ENCODE assay signal across 8 cellular contexts in the genomic region with DNA sequence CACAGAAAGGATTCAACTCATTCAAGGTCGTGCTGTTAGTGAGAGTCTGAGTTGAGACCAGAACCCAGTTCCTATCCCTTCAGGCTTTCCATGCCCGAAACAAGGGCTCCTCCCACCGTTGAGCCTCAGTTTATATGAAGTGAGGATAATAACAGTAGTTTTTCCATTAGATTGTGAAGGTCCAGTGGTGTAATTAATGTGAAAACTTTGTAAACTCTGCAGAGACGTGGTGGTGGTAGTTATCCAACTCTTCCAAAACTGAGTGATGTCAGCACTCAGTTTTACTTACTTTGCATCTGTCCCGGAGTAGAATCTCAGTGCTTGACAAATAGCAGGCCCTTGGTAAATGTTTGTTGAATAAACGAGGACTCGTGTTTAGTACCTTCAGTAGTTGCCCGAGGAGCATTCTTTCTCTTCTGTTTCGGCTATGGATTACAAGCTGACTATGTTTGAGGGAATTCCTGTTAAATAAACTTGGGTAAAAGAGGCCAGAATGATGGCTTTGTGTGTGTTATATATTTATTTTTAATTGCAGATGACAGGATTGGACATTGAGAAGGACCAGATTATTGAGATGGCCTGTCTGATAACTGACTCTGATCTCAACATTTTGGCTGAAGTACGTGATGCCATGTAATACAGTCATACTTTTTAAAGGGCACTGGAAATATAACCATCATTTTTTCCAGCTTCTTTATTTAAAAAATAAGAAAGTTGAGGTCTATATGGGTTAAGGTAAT. TPM values are rescaled to one million over a fixed set of nuclear protein-coding genes. Genes with fewer than 3 reads are reported as not detected.
DNase-seq lines count a peak whose midpoint lies in the region; ATAC-seq and TF ChIP-seq lines count a peak whose summit lies in the region.

No MANE protein-coding gene starts in this region.

- H3K4me3 Mint-ChIP-seq in GM23338, result peak overlapping the region; percentile 99

- H3K4me3 ChIP-seq in GM23338 (peak overlapping the region; percentile 72), SJSA1 (peak overlapping the region; percentile 90), neutrophil (ENCODE audit: low read depth in 1 of 2, low read length in 1 of 2) (peak overlapping the region; percentile 70 to 73)

- peaks cover 60% of the 10 kb centered on the region for H3K79me2 ChIP-seq in GM23338 (replicated peaks; ENCODE audit: insufficient read depth)

- H3K36me3 ChIP-seq in GM23338 (ENCODE audit: insufficient read depth), result no peaks in the 10 kb centered on the region; the same call in 1 of the 2 replicates
- peaks cover 22% of the 10 kb centered on the region for H3K36me3 ChIP-seq in SJSA1
- H3K36me3 ChIP-seq in neutrophil, result no peaks in the 10 kb centered on the region

- no peaks in the 10 kb centered on the region for H3K9me3 ChIP-seq in SJSA1 (replicated peaks)
- no peaks in the 10 kb centered on the region for H3K9me3 ChIP-seq in neutrophil

- H3K27me3 ChIP-seq in GM23338 (ENCODE audit: insufficient read depth), result no peaks in the 10 kb centered on the region
- H3K27me3 ChIP-seq in SJSA1 (replicated peaks), result no peaks in the 10 kb centered on the region
- no peaks in the 10 kb centered on the region for H3K27me3 ChIP-seq in neutrophil

- 0 out of 4 replicates have a peak, but pooled peaks of 1 of the 2 experiments have one; percentile 15 for TF ChIP-seq CTCF in GM23338 (conservative IDR thresholded peaks at IDR 0.05; ENCODE audit: low read depth in 2 of 2)
- no peak for TF ChIP-seq CTCF in neutrophil (IDR thresholded peaks at IDR 0.05)

- peaks cover 5% of the 10 kb centered on the region; the same call in 1 of the 2 replicates for H3F3A ChIP-seq in GM23338 (replicated peaks; ENCODE audit: low read depth)

- DNase-seq in GM23338 (ENCODE audit: low spot score) (peak; percentile 22), SJSA1 (ENCODE audit: low read depth in 1 of 2, low spot score in 2 of 2) (no peak), fibroblast of gingiva (ENCODE audit: low read depth) (peak; percentile 4), SKM-1 treated with dmso at 0.1 percent for 144 hours (lab: John Stamatoyannopoulos, UW; ENCODE audit: unreplicated experiment) (no peak), COLO829 (ENCODE audit: low spot score) (no peak), DMS114 treated with DMSO at 0.1 percent for 48 hours (lab: John Stamatoyannopoulos, UW; ENCODE audit: unreplicated experiment) (no peak)

- H3K4me2 ChIP-seq in GM23338, result peak overlapping the region; percentile 87

- no peak overlapping the region for H2AFZ ChIP-seq in GM23338

- H3K27ac Mint-ChIP-seq in GM23338, result peak overlapping the region; percentile 97

- ATAC-seq in GM23338 (no peak), esophagus mucosa (no peak)

- H3K9me2 ChIP-seq in GM23338 (ENCODE audit: insufficient read depth), result no peaks in the 10 kb centered on the region

- H3K36me3 Mint-ChIP-seq in GM23338 (ENCODE audit: low read depth), result peaks cover 35% of the 10 kb centered on the region

- peaks cover 48% of the 10 kb centered on the region for H3K4me1 Mint-ChIP-seq in GM23338

- H3K9me3 Mint-ChIP-seq in GM23338, result no peaks in the 10 kb centered on the region; the same call in 2 of the 3 replicates

- H3K4me1 ChIP-seq in GM23338 (ENCODE audit: insufficient read depth) (peaks cover 27% of the 10 kb centered on the region), SJSA1 (replicated peaks) (peaks cover 20% of the 10 kb centered on the region), neutrophil (ENCODE audit: control insufficient read depth in 1 of 2, insufficient read depth in 1 of 2, low read depth in 1 of 2, low read length in 1 of 2) (peaks cover 10 to 13% of the 10 kb centered on the region in 2 experiments)

- H3K27ac ChIP-seq in GM23338 (ENCODE audit: low read depth) (0 out of 2 replicates have a peak overlapping the region, but pooled peaks have one; percentile 61), SJSA1 (peak overlapping the region; percentile 82), neutrophil (no peak overlapping the region)

- peaks cover 14% of the 10 kb centered on the region for H4K20me1 ChIP-seq in GM23338 (replicated peaks; ENCODE audit: insufficient read depth)

- no peaks in the 10 kb centered on the region for H3K27me3 Mint-ChIP-seq in GM23338 (ENCODE audit: insufficient read depth, low read depth, poor library complexity)

TF ChIP-seq in GM23338, 12 proteins besides CTCF, POLR2A, EP300 and RAD21 (continues in another document):
- TF ChIP-seq ZNF331 (CRISPR knock-in tag; IDR thresholded peaks at IDR 0.05; ENCODE audit: low read depth) (no peak), EZH2 (IDR thresholded peaks at IDR 0.05; ENCODE audit: low read depth, unreplicated experiment) (no peak), NANOG (IDR thresholded peaks at IDR 0.05; ENCODE audit: borderline replicate concordance) (no peak), STAT1 (IDR thresholded peaks at IDR 0.05; ENCODE audit: unreplicated experiment) (no peak), CREB1 (CRISPR knock-in tag; IDR thresholded peaks at IDR 0.05; ENCODE audit: low read depth) (no peak), EZH2phosphoT487 (IDR thresholded peaks at IDR 0.05; ENCODE audit: unreplicated experiment) (no peak), ZNF114 (CRISPR knock-in tag; IDR thresholded peaks at IDR 0.05) (no peak)
- TF ChIP-seq, protein P1, sequence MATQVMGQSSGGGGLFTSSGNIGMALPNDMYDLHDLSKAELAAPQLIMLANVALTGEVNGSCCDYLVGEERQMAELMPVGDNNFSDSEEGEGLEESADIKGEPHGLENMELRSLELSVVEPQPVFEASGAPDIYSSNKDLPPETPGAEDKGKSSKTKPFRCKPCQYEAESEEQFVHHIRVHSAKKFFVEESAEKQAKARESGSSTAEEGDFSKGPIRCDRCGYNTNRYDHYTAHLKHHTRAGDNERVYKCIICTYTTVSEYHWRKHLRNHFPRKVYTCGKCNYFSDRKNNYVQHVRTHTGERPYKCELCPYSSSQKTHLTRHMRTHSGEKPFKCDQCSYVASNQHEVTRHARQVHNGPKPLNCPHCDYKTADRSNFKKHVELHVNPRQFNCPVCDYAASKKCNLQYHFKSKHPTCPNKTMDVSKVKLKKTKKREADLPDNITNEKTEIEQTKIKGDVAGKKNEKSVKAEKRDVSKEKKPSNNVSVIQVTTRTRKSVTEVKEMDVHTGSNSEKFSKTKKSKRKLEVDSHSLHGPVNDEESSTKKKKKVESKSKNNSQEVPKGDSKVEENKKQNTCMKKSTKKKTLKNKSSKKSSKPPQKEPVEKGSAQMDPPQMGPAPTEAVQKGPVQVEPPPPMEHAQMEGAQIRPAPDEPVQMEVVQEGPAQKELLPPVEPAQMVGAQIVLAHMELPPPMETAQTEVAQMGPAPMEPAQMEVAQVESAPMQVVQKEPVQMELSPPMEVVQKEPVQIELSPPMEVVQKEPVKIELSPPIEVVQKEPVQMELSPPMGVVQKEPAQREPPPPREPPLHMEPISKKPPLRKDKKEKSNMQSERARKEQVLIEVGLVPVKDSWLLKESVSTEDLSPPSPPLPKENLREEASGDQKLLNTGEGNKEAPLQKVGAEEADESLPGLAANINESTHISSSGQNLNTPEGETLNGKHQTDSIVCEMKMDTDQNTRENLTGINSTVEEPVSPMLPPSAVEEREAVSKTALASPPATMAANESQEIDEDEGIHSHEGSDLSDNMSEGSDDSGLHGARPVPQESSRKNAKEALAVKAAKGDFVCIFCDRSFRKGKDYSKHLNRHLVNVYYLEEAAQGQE (IDR thresholded peaks at IDR 0.05; ENCODE audit: unreplicated experiment), result no peak

RNA-seq across cellular contexts. Expression of gene REXO2, which starts 1.0 kb away (rescaled TPM):
- total RNA-seq in GM23338 (2014; rRNA removed; shearing (Covaris generic)), result 117 and 122 TPM in 2 replicates
- polyA plus RNA-seq in GM23338 (2016; fragmentation: Nextera tagmentation; extraction: Ambion mirVana), result 237 and 245 TPM in 2 replicates
- 119 and 259 TPM in 2 replicates for total RNA-seq in SJSA1 (2014; rRNA removed; shearing (Covaris generic))
- 71.5 TPM for total RNA-seq in esophagus mucosa

RNA-seq across cellular contexts. Expression of gene RBM7, which starts 39.8 kb away (rescaled TPM):
- total RNA-seq in GM23338 (2014; rRNA removed; shearing (Covaris generic)), result 51.4 and 57.2 TPM in 2 replicates
- polyA plus RNA-seq in GM23338 (2016; fragmentation: Nextera tagmentation; extraction: Ambion mirVana), result 28.0 and 31.5 TPM in 2 replicates
- 24.2 and 37.5 TPM in 2 replicates for total RNA-seq in SJSA1 (2014; rRNA removed; shearing (Covaris generic))
- total RNA-seq in esophagus mucosa, result 20.2 TPM

RNA-seq across cellular contexts. Expression of gene C11orf71, which starts 40.0 kb away (rescaled TPM):
- 3.2 and 5.8 TPM in 2 replicates for total RNA-seq in GM23338 (2014; rRNA removed; shearing (Covaris generic))
- polyA plus RNA-seq in GM23338 (2016; fragmentation: Nextera tagmentation; extraction: Ambion mirVana), result 6.9 and 8.7 TPM in 2 replicates
- total RNA-seq in SJSA1 (2014; rRNA removed; shearing (Covaris generic)), result 1.5 and 4.8 TPM in 2 replicates
- 2.9 TPM for total RNA-seq in esophagus mucosa

Comparison
In these comparisons a context has a peak if more than half of its experiments do, and no peak if none do; other contexts are left out.
1. DNase-seq: peak in GM23338 (single experiment) and fibroblast of gingiva (single experiment); none in SJSA1 (0 of 2), SKM-1 treated with dmso at 0.1 percent for 144 hours (single experiment), COLO829 (single experiment) and DMS114 treated with DMSO at 0.1 percent for 48 hours (single experiment).
2. Peak in every context shown above with its lines, with median percentiles within 50 percentile points of each other: H3K4me3 ChIP-seq.